In the genomic region with DNA sequence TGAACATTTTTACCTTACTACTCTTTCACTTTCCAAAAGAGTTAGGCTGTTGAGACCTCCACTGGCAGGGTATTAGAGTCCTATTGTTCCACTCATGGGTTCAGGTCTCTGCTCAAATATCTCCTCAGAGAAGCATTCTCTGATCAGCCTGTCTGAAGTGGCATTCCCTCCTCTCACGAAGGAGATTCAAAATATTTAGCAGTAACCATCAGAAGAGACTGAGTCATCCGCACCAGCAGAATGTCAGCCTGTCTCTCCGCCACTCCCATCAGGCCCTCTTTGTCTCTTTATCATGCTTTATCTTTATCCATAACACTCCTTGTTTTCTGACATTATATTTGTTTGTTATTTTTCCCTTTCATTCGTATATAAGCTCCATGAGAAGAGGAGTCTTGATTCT, we compare ENCODE assay signal across 15 cellular contexts.
"Had no signal": no experiment of that assay in that cellular context is flagged by ENCODE, and none has a peak within 500 bp of the region (broad histone marks: within the 10 kb centered on the region; RNA-seq: fewer than 3 reads in every experiment).

No MANE protein-coding gene starts in this region.

- H3K27me3 ChIP-seq: foreskin keratinocyte, pancreas had no signal

- H3K36me3 ChIP-seq: pancreas had no signal

- H3K4me1 ChIP-seq: foreskin keratinocyte, pancreas had no signal

- H3K4me3 ChIP-seq: coronary artery, pancreas, smooth muscle cell had no signal

- H3K9me3 ChIP-seq: pancreas had no signal

- DNase-seq: effector CD4-positive, alpha-beta T cell; endodermal cell; erythroblast; foreskin keratinocyte; head of caudate nucleus; hippocampal formation; kidney glomerular epithelial cell; natural killer cell; occipital lobe; pancreas; right cardiac atrium; stimulated activated CD4-positive, alpha-beta T cell treated with anti-CD3 and anti-CD28 coated beads, Interleukin-2, amount 100 ng/mL, for 48 hours; stimulated activated naive CD4-positive, alpha-beta T cell treated with Interleukin-2 at 50 U/mL for 16 hours had no signal

- H3K4me2 ChIP-seq: smooth muscle cell had no signal

- H3K27ac ChIP-seq: coronary artery, foreskin keratinocyte, pancreas had no signal

- ATAC-seq: foreskin keratinocyte, natural killer cell, pancreas, right cardiac atrium had no signal
